In the genomic region with DNA sequence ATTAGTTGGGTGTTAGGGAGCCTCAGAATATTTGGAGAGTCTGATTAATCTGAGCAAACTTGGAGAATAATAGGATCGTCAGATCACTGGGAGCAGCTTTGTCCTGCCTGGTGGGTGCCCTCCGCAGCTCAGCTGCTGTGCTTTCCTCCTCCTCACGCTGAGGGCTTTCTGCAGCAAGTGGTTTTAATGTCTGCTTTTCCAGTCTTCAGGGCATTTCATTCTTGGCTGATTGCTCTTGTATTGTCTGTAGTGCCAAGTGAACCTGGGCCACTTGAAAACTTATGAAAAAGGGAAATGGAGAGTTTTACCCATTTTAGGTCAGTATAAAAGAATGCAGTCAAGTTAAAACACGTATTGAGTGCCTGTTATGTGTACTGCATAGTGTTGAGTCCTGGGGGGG, we compare ENCODE assay signal across 20 cellular contexts.
"Had no signal": no experiment of that assay in that cellular context is flagged by ENCODE, and none has a peak within 500 bp of the region (broad histone marks: within the 10 kb centered on the region; RNA-seq: fewer than 3 reads in every experiment).

No MANE protein-coding gene starts in this region.

- DNase-seq: activated naive CD4-positive, alpha-beta T cell; activated T-cell treated with anti-CD3 and anti-CD28 coated beads for 4 hours; anterior cingulate cortex; dorsolateral prefrontal cortex; hypothalamus; kidney; left ventricle myocardium inferior; mesendoderm; occipital lobe; right cardiac atrium; stimulated activated CD4-positive, alpha-beta T cell treated with anti-CD3 and anti-CD28 coated beads, Interleukin-4, amount 100 ng/mL, for 4 hours; stimulated activated CD8-positive, alpha-beta memory T cell treated with anti-CD3 and anti-CD28 coated beads, Interleukin-4, amount 100 ng/mL, for 48 hours; stimulated activated naive CD4-positive, alpha-beta T cell treated with Interleukin-2 at 50 U/mL for 16 hours; substantia nigra; T-helper 9 cell; transverse colon had no signal

- H3K27ac ChIP-seq: dorsolateral prefrontal cortex, left ventricle myocardium inferior, skin epidermis, transverse colon, vagina had no signal

- H3K4me1 ChIP-seq: left ventricle myocardium inferior, transverse colon, vagina had no signal

- ATAC-seq: activated CD4-positive, CD25-positive, alpha-beta regulatory T cell treated with anti-CD3 and anti-CD28 coated beads, Interleukin-2, amount 50 U/mL, for 24 hours; right cardiac atrium had no signal

- H3K9me3 Mint-ChIP-seq: nephron had no signal

- H3K4me3 ChIP-seq: dorsolateral prefrontal cortex, left ventricle myocardium inferior, skin epidermis, transverse colon, vagina had no signal

- H3K27me3 ChIP-seq: dorsolateral prefrontal cortex, transverse colon, vagina had no signal

- H3K9me3 ChIP-seq: left ventricle myocardium inferior, transverse colon, vagina had no signal

- H3K36me3 ChIP-seq: left ventricle myocardium inferior, transverse colon, vagina had no signal
